Comparison of ENCODE assay signal across 22 cellular contexts in genomic region chr1:65197636-65198035, GRCh38.
"Had no signal": no experiment of that assay in that cellular context is flagged by ENCODE, and none has a peak within 500 bp of the region (broad histone marks: within the 10 kb centered on the region; RNA-seq: fewer than 3 reads in every experiment).

No MANE protein-coding gene starts in this region.

- H3K9me3 Mint-ChIP-seq: activated CD4-positive, alpha-beta memory T cell treated with anti-CD3 and anti-CD28 coated beads for 36 hours; activated naive CD4-positive, alpha-beta T cell treated with anti-CD3 and anti-CD28 coated beads, Interleukin-2, amount 50 U/mL, for 24 hours; central memory CD8-positive, alpha-beta T cell; T-helper 1 cell treated with Interleukin-12 subunit alpha and Interleukin-12 subunit beta and Interleukin-4 antibody, amounts not matched to agents 30 μg/mL and 1 μg/mL, for 36 hours; WTC11 had no signal

- ATAC-seq: WTC11 had no signal

- H3K36me3 Mint-ChIP-seq: activated CD4-positive, alpha-beta memory T cell treated with anti-CD3 and anti-CD28 coated beads for 36 hours; activated naive CD4-positive, alpha-beta T cell treated with anti-CD3 and anti-CD28 coated beads, Interleukin-2, amount 50 U/mL, for 24 hours had no signal

- FAIRE-seq: astrocyte had no signal

- H3K4me1 Mint-ChIP-seq: activated naive CD4-positive, alpha-beta T cell treated with anti-CD3 and anti-CD28 coated beads, Interleukin-2, amount 50 U/mL, for 24 hours; central memory CD8-positive, alpha-beta T cell had no signal

- H3K4me2 ChIP-seq: KMS-11 had no signal

- H3K36me3 ChIP-seq: colonic mucosa, MG63, Peyer's patch had no signal

- H3K27ac Mint-ChIP-seq: activated CD4-positive, alpha-beta memory T cell treated with anti-CD3 and anti-CD28 coated beads for 36 hours; activated naive CD4-positive, alpha-beta T cell treated with anti-CD3 and anti-CD28 coated beads, Interleukin-2, amount 50 U/mL, for 24 hours; brain; T-helper 1 cell treated with Interleukin-12 subunit alpha and Interleukin-12 subunit beta and Interleukin-4 antibody, amounts not matched to agents 30 μg/mL and 1 μg/mL, for 36 hours had no signal

- H3K4me1 ChIP-seq: colonic mucosa, Peyer's patch had no signal

- H3K27ac ChIP-seq: colonic mucosa, KMS-11, Peyer's patch had no signal

- H3K9ac ChIP-seq: KMS-11 had no signal

- H3K27me3 ChIP-seq: colonic mucosa, MG63, Peyer's patch had no signal

- H3K27me3 Mint-ChIP-seq: brain had no signal

- H3K4me3 Mint-ChIP-seq: activated CD4-positive, alpha-beta memory T cell treated with anti-CD3 and anti-CD28 coated beads for 36 hours; activated naive CD4-positive, alpha-beta T cell treated with anti-CD3 and anti-CD28 coated beads, Interleukin-2, amount 50 U/mL, for 24 hours; brain; central memory CD8-positive, alpha-beta T cell; T-helper 1 cell treated with Interleukin-12 subunit alpha and Interleukin-12 subunit beta and Interleukin-4 antibody, amounts not matched to agents 30 μg/mL and 1 μg/mL, for 36 hours; WTC11 had no signal

- H3K4me3 ChIP-seq: colonic mucosa, MG63, Peyer's patch had no signal

- DNase-seq: activated CD4-positive, alpha-beta memory T cell treated with anti-CD3 and anti-CD28 coated beads for 36 hours; activated CD4-positive, alpha-beta T cell treated with anti-CD3 and anti-CD28 coated beads for 48 hours; activated CD4-positive, CD25-positive, alpha-beta regulatory T cell treated with anti-CD3 and anti-CD28 coated beads, Interleukin-2, amount 50 U/mL, for 72 hours; activated CD8-positive, alpha-beta memory T cell treated with anti-CD3 and anti-CD28 coated beads for 24 hours; activated T-cell treated with anti-CD3 and anti-CD28 coated beads, Interleukin-2, amount 50 U/mL, for 48 hours; amygdala; colonic mucosa; MG63; NCI-H1105; NCI-H1436; NCI-H187; NCI-H345; NCI-H524; Peyer's patch; SHP77 had no signal

- H3K9me3 ChIP-seq: colonic mucosa, MG63, Peyer's patch had no signal
